ENCODE assay signal across 9 cellular contexts in the genomic region with DNA sequence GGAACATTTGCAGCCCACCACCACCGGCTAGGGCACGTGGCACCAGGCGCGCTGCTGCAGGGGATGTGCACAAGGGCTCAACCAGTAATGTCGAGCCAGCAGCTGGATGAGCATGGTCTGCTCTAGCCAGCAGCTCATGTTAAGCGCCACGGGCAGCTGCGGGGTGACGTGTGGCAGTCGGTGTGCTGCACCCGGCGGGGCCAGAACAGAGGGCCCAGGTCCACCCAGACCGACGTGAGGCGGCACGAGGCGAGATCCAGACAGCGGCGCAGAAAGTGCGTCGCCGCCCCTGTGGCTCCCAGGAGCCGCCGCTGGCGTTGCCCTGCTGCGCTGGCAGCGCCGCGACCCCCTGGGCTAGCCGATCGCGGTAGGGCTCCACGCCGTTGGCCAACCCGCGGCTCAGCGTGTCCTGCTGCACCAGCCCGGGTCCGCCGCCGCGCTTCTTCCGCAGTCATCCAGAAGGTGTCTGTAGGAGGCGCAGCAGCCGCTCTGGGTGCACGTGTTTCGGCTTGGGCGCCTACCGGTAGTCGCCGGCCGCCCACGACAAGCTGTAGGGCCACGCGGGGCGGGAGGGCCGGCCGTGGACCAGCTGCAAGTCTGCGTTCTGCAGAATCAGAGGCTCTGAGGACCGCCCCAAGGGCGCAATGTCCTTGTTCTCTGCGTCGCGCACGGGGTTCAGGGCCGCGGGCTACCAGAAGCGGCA. TPM values are rescaled to one million over a fixed set of nuclear protein-coding genes. Genes with fewer than 3 reads are reported as not detected.
DNase-seq lines count a peak whose midpoint lies in the region; ATAC-seq and TF ChIP-seq lines count a peak whose summit lies in the region.
"Had no signal": no experiment of that assay in that cellular context is flagged by ENCODE, and none has a peak within 500 bp of the region (broad histone marks: within the 10 kb centered on the region; RNA-seq: fewer than 3 reads in every experiment).

No MANE protein-coding gene starts in this region.

- H3K4me1 Mint-ChIP-seq in chondrocyte (ENCODE audit: low read depth) = peaks cover 12% of the 10 kb centered on the region

- no peak overlapping the region for H3K27ac Mint-ChIP-seq in chondrocyte (ENCODE audit: unreplicated experiment)

- DNase-seq in NCI-H1417 (lab: John Stamatoyannopoulos, UW) = peak; percentile 29 to 74 (median 68)
- DNase-seq in NCI-H1417 treated with DMSO at 0.1 percent for 48 hours (lab: John Stamatoyannopoulos, UW) = no peak
- DNase-seq in activated CD4-positive, CD25-positive, alpha-beta regulatory T cell (lab: John Stamatoyannopoulos, UW) = peak; percentile 7 to 33 (median 22)
- peak; percentile 91 for DNase-seq in chondrocyte (ENCODE audit: low spot score)
- peak; percentile 84 for DNase-seq in lower lobe of right lung
- peak in 2 of 3 donors; percentile 18 to 50 for DNase-seq in stimulated activated CD4-positive, alpha-beta T cell treated with anti-CD3 and anti-CD28 coated beads, TNF-alpha, amount 100 ng/mL, for 1 hour (ENCODE audit: low read depth in 3 of 3, low spot score in 1 of 3)
- no peak for DNase-seq in NCI-H2227 (lab: John Stamatoyannopoulos, UW; ENCODE audit: unreplicated experiment)

- peaks cover 4% of the 10 kb centered on the region for H3K27me3 Mint-ChIP-seq in chondrocyte (ENCODE audit: low read depth)

- H3K27me3 ChIP-seq in lower lobe of right lung (ENCODE audit: low read depth) = peaks cover 46% of the 10 kb centered on the region

- peak overlapping the region; percentile 55 for H3K4me3 Mint-ChIP-seq in chondrocyte (ENCODE audit: unreplicated experiment)

- H3K27ac ChIP-seq in lower lobe of right lung = no peak overlapping the region
- H3K27ac ChIP-seq: C4-2B had no signal

- no peaks in the 10 kb centered on the region for H3K9me3 ChIP-seq in lower lobe of right lung

- intact Hi-C loops in lower lobe of right lung (cut with DNase I) = loop anchor here (10.0 kb wide), 1 partner anchor 46 kb away; no protein-coding TSS in a partner anchor

- peaks cover 20% of the 10 kb centered on the region for H3K4me1 ChIP-seq in lower lobe of right lung

- no peaks in the 10 kb centered on the region for H3K36me3 ChIP-seq in lower lobe of right lung

- peak overlapping the region; percentile 49 for H3K4me3 ChIP-seq in lower lobe of right lung

- TF ChIP-seq CTCF in chondrocyte (IDR thresholded peaks at IDR 0.05) = peak; percentile 64
- peak; percentile 46 for TF ChIP-seq CTCF in lower lobe of right lung (IDR thresholded peaks at IDR 0.05)

- H3K9me3 Mint-ChIP-seq in chondrocyte (ENCODE audit: low read depth) = no peaks in the 10 kb centered on the region

- ATAC-seq in lower lobe of right lung (peak; percentile 77 to 81), HG03025 (IDR thresholded peaks at IDR 0.05; ENCODE audit: low FRiP score, unreplicated experiment) (no peak)

- H3K36me3 Mint-ChIP-seq in chondrocyte (ENCODE audit: low read depth) = peaks cover 8% of the 10 kb centered on the region

RNA-seq across cellular contexts. Expression of a gene that starts 4.6 kb away (rescaled TPM):
- 0.37 to 0.41 TPM in 2 of 3 replicates, not detected in the other for total RNA-seq in chondrocyte
- not detected for total RNA-seq in lower lobe of right lung

RNA-seq across cellular contexts. Expression of a gene that starts 10.8 kb away (rescaled TPM):
- total RNA-seq in chondrocyte (23.1 to 24.8 TPM (median 23.6 TPM) in 3 replicates), lower lobe of right lung (7.1 TPM)

RNA-seq across cellular contexts. Expression of a gene that starts 25.6 kb away (rescaled TPM):
- total RNA-seq in chondrocyte (17.6 to 17.8 TPM (median 17.7 TPM) in 3 replicates), lower lobe of right lung (18.3 TPM)

RNA-seq across cellular contexts. Expression of a gene that starts 30.7 kb away (rescaled TPM):
- 312 to 325 TPM (median 323 TPM) in 3 replicates for total RNA-seq in chondrocyte
- total RNA-seq in lower lobe of right lung = 385 TPM

Comparison
In these comparisons a context has a peak if more than half of its experiments do, and no peak if none do; other contexts are left out.
1. DNase-seq: peak in NCI-H1417 (3 of 3), activated CD4-positive, CD25-positive, alpha-beta regulatory T cell (4 of 4), chondrocyte (single experiment), lower lobe of right lung (single experiment) and stimulated activated CD4-positive, alpha-beta T cell treated with anti-CD3 and anti-CD28 coated beads, TNF-alpha, amount 100 ng/mL, for 1 hour (2 of 3); none in NCI-H1417 treated with DMSO at 0.1 percent for 48 hours (single experiment) and NCI-H2227 (single experiment).